16 cellular contexts compared by ENCODE assay signal in genomic region chrX:71304561-71304960, GRCh38. TPM values are rescaled to one million over a fixed set of nuclear protein-coding genes. Genes with fewer than 3 reads are reported as not detected.
DNase-seq lines count a peak whose midpoint lies in the region; ATAC-seq and TF ChIP-seq lines count a peak whose summit lies in the region.
"Had no signal": no experiment of that assay in that cellular context is flagged by ENCODE, and none has a peak within 500 bp of the region (broad histone marks: within the 10 kb centered on the region; RNA-seq: fewer than 3 reads in every experiment).

No MANE protein-coding gene starts in this region.

- no peaks in the 10 kb centered on the region for H3K9me3 Mint-ChIP-seq in T-helper 1 cell treated with Interleukin-12 subunit alpha and Interleukin-12 subunit beta and Interleukin-4 antibody, amounts not matched to agents 30 μg/mL and 1 μg/mL, for 36 hours
- H3K9me3 Mint-ChIP-seq in activated CD8-positive, alpha-beta memory T cell treated with anti-CD3 and anti-CD28 coated beads, Interleukin-2, amount 10 ng/mL, durations not matched to agents 7 days and 5 days (ENCODE audit: low read depth) = no peaks in the 10 kb centered on the region
- H3K9me3 Mint-ChIP-seq in activated T-helper 1 cell treated with anti-CD3 and anti-CD28 coated beads, Interleukin-12 subunit alpha, Interleukin-12 subunit beta, Interleukin-2, Interleukin-4 antibody, amounts not matched to agents 30 ng/mL and 10 ng/mL and 1 ng/mL, durations not matched to agents 14 hours and 24 hours and 36 hours = no peaks in the 10 kb centered on the region
- H3K9me3 Mint-ChIP-seq in osteocyte (ENCODE audit: unreplicated experiment) = peaks cover 10% of the 10 kb centered on the region
- H3K9me3 Mint-ChIP-seq: CD8-positive, alpha-beta memory T cell had no signal

- intact Hi-C loops in activated T-helper 1 cell treated with anti-CD3 and anti-CD28 coated beads, Interleukin-12 subunit alpha, Interleukin-12 subunit beta, Interleukin-2, Interleukin-4 antibody, amounts not matched to agents 30 ng/mL and 10 ng/mL and 1 ng/mL, durations not matched to agents 14 hours and 24 hours and 36 hours (cut with micrococcal nuclease) = no loop called here
- intact Hi-C loops in Right ventricle myocardium superior (cut with DNase I) = no loop called here

- H3K4me1 Mint-ChIP-seq in T-helper 1 cell treated with Interleukin-12 subunit alpha and Interleukin-12 subunit beta and Interleukin-4 antibody, amounts not matched to agents 30 μg/mL and 1 μg/mL, for 36 hours (ENCODE audit: low read depth) = peaks cover 19% of the 10 kb centered on the region
- H3K4me1 Mint-ChIP-seq in activated CD8-positive, alpha-beta memory T cell treated with anti-CD3 and anti-CD28 coated beads, Interleukin-2, amount 10 ng/mL, durations not matched to agents 7 days and 5 days = peaks cover 22% of the 10 kb centered on the region
- peaks cover 32% of the 10 kb centered on the region for H3K4me1 Mint-ChIP-seq in activated T-helper 1 cell treated with anti-CD3 and anti-CD28 coated beads, Interleukin-12 subunit alpha, Interleukin-12 subunit beta, Interleukin-2, Interleukin-4 antibody, amounts not matched to agents 30 ng/mL and 10 ng/mL and 1 ng/mL, durations not matched to agents 14 hours and 24 hours and 36 hours (ENCODE audit: low read depth)
- no peaks in the 10 kb centered on the region for H3K4me1 Mint-ChIP-seq in osteocyte (ENCODE audit: unreplicated experiment)

- no peak for ATAC-seq in activated CD8-positive, alpha-beta memory T cell treated with anti-CD3 and anti-CD28 coated beads, Interleukin-2, amount 10 ng/mL, durations not matched to agents 7 days and 5 days
- no peak for ATAC-seq in Right ventricle myocardium superior (ENCODE audit: poor library complexity)
- ATAC-seq: HepG2 had no signal

- H3K36me3 Mint-ChIP-seq in T-helper 1 cell treated with Interleukin-12 subunit alpha and Interleukin-12 subunit beta and Interleukin-4 antibody, amounts not matched to agents 30 μg/mL and 1 μg/mL, for 36 hours (ENCODE audit: low read depth) = peaks cover 27% of the 10 kb centered on the region
- H3K36me3 Mint-ChIP-seq in activated CD8-positive, alpha-beta memory T cell treated with anti-CD3 and anti-CD28 coated beads, Interleukin-2, amount 10 ng/mL, durations not matched to agents 7 days and 5 days = peaks cover 37% of the 10 kb centered on the region
- H3K36me3 Mint-ChIP-seq in activated T-helper 1 cell treated with anti-CD3 and anti-CD28 coated beads, Interleukin-12 subunit alpha, Interleukin-12 subunit beta, Interleukin-2, Interleukin-4 antibody, amounts not matched to agents 30 ng/mL and 10 ng/mL and 1 ng/mL, durations not matched to agents 14 hours and 24 hours and 36 hours (ENCODE audit: low read depth) = peaks cover 31% of the 10 kb centered on the region
- H3K36me3 Mint-ChIP-seq in osteocyte (ENCODE audit: unreplicated experiment) = peaks cover 13% of the 10 kb centered on the region

- CTCF ChIA-PET in activated CD8-positive, alpha-beta memory T cell treated with anti-CD3 and anti-CD28 coated beads, Interleukin-2, amount 10 ng/mL, durations not matched to agents 7 days and 5 days (lab: Charles Lee) = no interaction called here

- H3K27ac Mint-ChIP-seq in T-helper 1 cell treated with Interleukin-12 subunit alpha and Interleukin-12 subunit beta and Interleukin-4 antibody, amounts not matched to agents 30 μg/mL and 1 μg/mL, for 36 hours = peak overlapping the region; percentile 41
- H3K27ac Mint-ChIP-seq in activated CD8-positive, alpha-beta memory T cell treated with anti-CD3 and anti-CD28 coated beads, Interleukin-2, amount 10 ng/mL, durations not matched to agents 7 days and 5 days = peak overlapping the region; percentile 42
- peak overlapping the region; percentile 20 for H3K27ac Mint-ChIP-seq in activated T-helper 1 cell treated with anti-CD3 and anti-CD28 coated beads, Interleukin-12 subunit alpha, Interleukin-12 subunit beta, Interleukin-2, Interleukin-4 antibody, amounts not matched to agents 30 ng/mL and 10 ng/mL and 1 ng/mL, durations not matched to agents 14 hours and 24 hours and 36 hours
- peak overlapping the region; percentile 11 for H3K27ac Mint-ChIP-seq in osteocyte (ENCODE audit: unreplicated experiment)
- H3K27ac Mint-ChIP-seq: CD14-positive monocyte, H9 had no signal

- TF ChIP-seq CTCF in osteocyte (IDR thresholded peaks at IDR 0.05) = no peak

- no peaks in the 10 kb centered on the region for H3K27me3 Mint-ChIP-seq in T-helper 1 cell treated with Interleukin-12 subunit alpha and Interleukin-12 subunit beta and Interleukin-4 antibody, amounts not matched to agents 30 μg/mL and 1 μg/mL, for 36 hours (ENCODE audit: low read depth)
- no peaks in the 10 kb centered on the region for H3K27me3 Mint-ChIP-seq in activated CD8-positive, alpha-beta memory T cell treated with anti-CD3 and anti-CD28 coated beads, Interleukin-2, amount 10 ng/mL, durations not matched to agents 7 days and 5 days
- H3K27me3 Mint-ChIP-seq in activated T-helper 1 cell treated with anti-CD3 and anti-CD28 coated beads, Interleukin-12 subunit alpha, Interleukin-12 subunit beta, Interleukin-2, Interleukin-4 antibody, amounts not matched to agents 30 ng/mL and 10 ng/mL and 1 ng/mL, durations not matched to agents 14 hours and 24 hours and 36 hours (ENCODE audit: insufficient read depth) = no peaks in the 10 kb centered on the region
- no peaks in the 10 kb centered on the region for H3K27me3 Mint-ChIP-seq in osteocyte (ENCODE audit: unreplicated experiment)

- H3K4me3 Mint-ChIP-seq in T-helper 1 cell treated with Interleukin-12 subunit alpha and Interleukin-12 subunit beta and Interleukin-4 antibody, amounts not matched to agents 30 μg/mL and 1 μg/mL, for 36 hours = no peak overlapping the region
- no peak overlapping the region for H3K4me3 Mint-ChIP-seq in activated CD8-positive, alpha-beta memory T cell treated with anti-CD3 and anti-CD28 coated beads, Interleukin-2, amount 10 ng/mL, durations not matched to agents 7 days and 5 days
- H3K4me3 Mint-ChIP-seq in activated T-helper 1 cell treated with anti-CD3 and anti-CD28 coated beads, Interleukin-12 subunit alpha, Interleukin-12 subunit beta, Interleukin-2, Interleukin-4 antibody, amounts not matched to agents 30 ng/mL and 10 ng/mL and 1 ng/mL, durations not matched to agents 14 hours and 24 hours and 36 hours = no peak overlapping the region
- no peak overlapping the region for H3K4me3 Mint-ChIP-seq in osteocyte (ENCODE audit: unreplicated experiment)
- H3K4me3 Mint-ChIP-seq: CD14-positive monocyte; CD8-positive, alpha-beta memory T cell; H9 had no signal

- no peak for DNase-seq in T-helper 1 cell
- no peak for DNase-seq in activated CD8-positive, alpha-beta memory T cell treated with anti-CD3 and anti-CD28 coated beads, Interleukin-2, amount 10 ng/mL, durations not matched to agents 7 days and 5 days
- DNase-seq in activated CD8-positive, alpha-beta memory T cell treated with anti-CD3 and anti-CD28 coated beads for 24 hours = no peak
- no peak for DNase-seq in activated T-helper 1 cell treated with anti-CD3 and anti-CD28 coated beads, Interleukin-12 subunit alpha, Interleukin-12 subunit beta, Interleukin-2, Interleukin-4 antibody, amounts not matched to agents 30 ng/mL and 10 ng/mL and 1 ng/mL, durations not matched to agents 14 hours and 24 hours and 36 hours (ENCODE audit: low spot score)
- DNase-seq in osteocyte (ENCODE audit: extremely low spot score, unreplicated experiment) = no peak
- no peak for DNase-seq in HuH-7 (ENCODE audit: low spot score)
- no peak for DNase-seq in Right ventricle myocardium superior
- DNase-seq: Caco-2; CD8-positive, alpha-beta memory T cell; DND-41; GDM1; GOT3; H9 had no signal

RNA-seq across cellular contexts. Expression of gene ITGB1BP2, which starts 3.0 kb away (rescaled TPM):
- 1 to 10 TPM; 5.6 to 6.3 TPM for total RNA-seq in activated CD8-positive, alpha-beta memory T cell treated with anti-CD3 and anti-CD28 coated beads, Interleukin-2, amount 10 ng/mL, durations not matched to agents 7 days and 5 days
- 4.9 and 7.0 TPM in 2 replicates for total RNA-seq in activated T-helper 1 cell treated with anti-CD3 and anti-CD28 coated beads, Interleukin-12 subunit alpha, Interleukin-12 subunit beta, Interleukin-2, Interleukin-4 antibody, amounts not matched to agents 30 ng/mL and 10 ng/mL and 1 ng/mL, durations not matched to agents 14 hours and 24 hours and 36 hours
- 1.7 and 2.1 TPM in 2 replicates for total RNA-seq in osteocyte
- total RNA-seq in Right ventricle myocardium superior = 104 TPM

RNA-seq across cellular contexts. Expression of gene NONO, which starts 21.1 kb away (rescaled TPM):
- 100 to 1,000 TPM; 430 to 514 TPM for total RNA-seq in activated CD8-positive, alpha-beta memory T cell treated with anti-CD3 and anti-CD28 coated beads, Interleukin-2, amount 10 ng/mL, durations not matched to agents 7 days and 5 days
- 512 and 546 TPM in 2 replicates for total RNA-seq in activated T-helper 1 cell treated with anti-CD3 and anti-CD28 coated beads, Interleukin-12 subunit alpha, Interleukin-12 subunit beta, Interleukin-2, Interleukin-4 antibody, amounts not matched to agents 30 ng/mL and 10 ng/mL and 1 ng/mL, durations not matched to agents 14 hours and 24 hours and 36 hours
- total RNA-seq in osteocyte (465 and 499 TPM in 2 replicates), Right ventricle myocardium superior (89.9 TPM)

RNA-seq across cellular contexts. Expression of gene ZMYM3, which starts 50.6 kb away (rescaled TPM):
- 10 to 100 TPM; 25.8 to 29.1 TPM for total RNA-seq in activated CD8-positive, alpha-beta memory T cell treated with anti-CD3 and anti-CD28 coated beads, Interleukin-2, amount 10 ng/mL, durations not matched to agents 7 days and 5 days
- 12.6 and 13.2 TPM in 2 replicates for total RNA-seq in activated T-helper 1 cell treated with anti-CD3 and anti-CD28 coated beads, Interleukin-12 subunit alpha, Interleukin-12 subunit beta, Interleukin-2, Interleukin-4 antibody, amounts not matched to agents 30 ng/mL and 10 ng/mL and 1 ng/mL, durations not matched to agents 14 hours and 24 hours and 36 hours
- 34.2 and 39.2 TPM in 2 replicates for total RNA-seq in osteocyte
- 13.0 TPM for total RNA-seq in Right ventricle myocardium superior

Comparison
In these comparisons a context has a peak if more than half of its experiments do, and no peak if none do; other contexts are left out.
1. RNA of gene ITGB1BP2, which starts 3.0 kb away (total RNA-seq): 104 TPM in Right ventricle myocardium superior (single experiment); 4.9 to 7.0 TPM in activated T-helper 1 cell treated with anti-CD3 and anti-CD28 coated beads, Interleukin-12 subunit alpha, Interleukin-12 subunit beta, Interleukin-2, Interleukin-4 antibody, amounts not matched to agents 30 ng/mL and 10 ng/mL and 1 ng/mL, durations not matched to agents 14 hours and 24 hours and 36 hours, 5.6 to 6.3 TPM in activated CD8-positive, alpha-beta memory T cell treated with anti-CD3 and anti-CD28 coated beads, Interleukin-2, amount 10 ng/mL, durations not matched to agents 7 days and 5 days and 1.7 to 2.1 TPM in osteocyte; every median in the first group is over 10 times any median in the second.
2. Peak in every context shown above with its lines, with median percentiles within 50 percentile points of each other: H3K27ac Mint-ChIP-seq.